Comparison of ENCODE assay signal across 1 cellular context in genomic region chr1:70410604-70411359, GRCh38.
TF ChIP-seq lines count a peak whose summit lies in the region.

CTH (plus strand) TSS chr1:70411268; CDS start chr1:70411416, 148 bp downstream.

TF ChIP-seq in HEK293, 187 proteins besides CTCF, POLR2A, EP300 and RAD21 (continued from another document):
- TF ChIP-seq, protein P1, sequence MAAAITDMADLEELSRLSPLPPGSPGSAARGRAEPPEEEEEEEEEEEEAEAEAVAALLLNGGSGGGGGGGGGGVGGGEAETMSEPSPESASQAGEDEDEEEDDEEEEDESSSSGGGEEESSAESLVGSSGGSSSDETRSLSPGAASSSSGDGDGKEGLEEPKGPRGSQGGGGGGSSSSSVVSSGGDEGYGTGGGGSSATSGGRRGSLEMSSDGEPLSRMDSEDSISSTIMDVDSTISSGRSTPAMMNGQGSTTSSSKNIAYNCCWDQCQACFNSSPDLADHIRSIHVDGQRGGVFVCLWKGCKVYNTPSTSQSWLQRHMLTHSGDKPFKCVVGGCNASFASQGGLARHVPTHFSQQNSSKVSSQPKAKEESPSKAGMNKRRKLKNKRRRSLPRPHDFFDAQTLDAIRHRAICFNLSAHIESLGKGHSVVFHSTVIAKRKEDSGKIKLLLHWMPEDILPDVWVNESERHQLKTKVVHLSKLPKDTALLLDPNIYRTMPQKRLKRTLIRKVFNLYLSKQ (tag by site-specific recombination; IDR thresholded peaks at IDR 0.05; ENCODE audit: borderline replicate concordance) = no peak
- TF ChIP-seq KLF10 (tag by site-specific recombination; IDR thresholded peaks at IDR 0.05) = peak; percentile 100
- TF ChIP-seq SETDB1 (IDR thresholded peaks at IDR 0.05; ENCODE audit: insufficient read length, low read length) = no peak
- no peak for TF ChIP-seq ZNF175 (tag by site-specific recombination; IDR thresholded peaks at IDR 0.05)
- TF ChIP-seq ZNF354C (tag by site-specific recombination; IDR thresholded peaks at IDR 0.05; ENCODE audit: borderline replicate concordance, low read depth) = no peak
- TF ChIP-seq ZNF416 (tag by site-specific recombination; IDR thresholded peaks at IDR 0.05) = no peak
- TF ChIP-seq, protein P2, sequence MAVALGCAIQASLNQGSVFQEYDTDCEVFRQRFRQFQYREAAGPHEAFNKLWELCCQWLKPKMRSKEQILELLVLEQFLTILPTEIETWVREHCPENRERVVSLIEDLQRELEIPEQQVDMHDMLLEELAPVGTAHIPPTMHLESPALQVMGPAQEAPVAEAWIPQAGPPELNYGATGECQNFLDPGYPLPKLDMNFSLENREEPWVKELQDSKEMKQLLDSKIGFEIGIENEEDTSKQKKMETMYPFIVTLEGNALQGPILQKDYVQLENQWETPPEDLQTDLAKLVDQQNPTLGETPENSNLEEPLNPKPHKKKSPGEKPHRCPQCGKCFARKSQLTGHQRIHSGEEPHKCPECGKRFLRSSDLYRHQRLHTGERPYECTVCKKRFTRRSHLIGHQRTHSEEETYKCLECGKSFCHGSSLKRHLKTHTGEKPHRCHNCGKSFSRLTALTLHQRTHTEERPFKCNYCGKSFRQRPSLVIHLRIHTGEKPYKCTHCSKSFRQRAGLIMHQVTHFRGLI (tag by site-specific recombination; IDR thresholded peaks at IDR 0.05) = no peak
- no peak for TF ChIP-seq ZSCAN18 (tag by site-specific recombination; IDR thresholded peaks at IDR 0.05)
- TF ChIP-seq ZNF677 (tag by site-specific recombination; IDR thresholded peaks at IDR 0.05) = no peak
